14 cellular contexts compared by ENCODE assay signal in the genomic region with DNA sequence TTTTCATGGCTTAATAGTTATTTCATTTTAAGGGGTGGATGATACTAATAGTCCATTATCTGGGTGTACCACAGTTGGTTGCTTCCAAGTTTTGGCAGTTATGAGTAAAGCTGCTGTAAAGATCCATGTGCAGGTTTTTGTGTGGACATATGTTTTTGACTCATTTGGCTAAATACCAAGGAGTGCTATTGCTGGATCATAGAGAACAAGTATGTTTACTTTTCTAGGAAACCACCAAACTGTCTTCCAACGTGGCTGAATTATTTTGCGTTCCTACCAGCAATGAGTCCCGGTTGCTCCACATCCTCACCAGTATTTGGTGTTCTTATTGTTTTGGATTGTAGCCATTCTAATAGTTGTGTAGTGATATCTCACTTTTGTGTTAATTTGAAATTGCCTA.
DNase-seq lines count a peak whose midpoint lies in the region; ATAC-seq, FAIRE-seq and TF ChIP-seq lines count a peak whose summit lies in the region.
"Had no signal": no experiment of that assay in that cellular context is flagged by ENCODE, and none has a peak within 500 bp of the region (broad histone marks: within the 10 kb centered on the region; RNA-seq: fewer than 3 reads in every experiment).

No MANE protein-coding gene starts in this region.

- CTCF ChIA-PET in A549 (lab: Yijun Ruan, JAX): interaction anchor here (0.6 to 1.9 kb wide), 4 partner anchors 11 to 864 kb away, joined by 3 to 5 read pairs (median 4); no protein-coding TSS in a partner anchor
- CTCF ChIA-PET in HepG2 (lab: Yijun Ruan, JAX; ENCODE audit: low intra/inter-chr PET ratio, low total read pairs): no interaction called here

- H3K27me3 ChIP-seq in brain microvascular endothelial cell (replicated peaks) (no peaks in the 10 kb centered on the region), hepatocyte (no peaks in the 10 kb centered on the region), HepG2 (ENCODE audit: control insufficient read depth in 1 of 2, insufficient read depth in 2 of 2, low read length in 2 of 2) (no peaks in the 10 kb centered on the region)

- TF ChIP-seq EP300 in A549 (IDR thresholded peaks at IDR 0.05) (no peak), HepG2 (IDR thresholded peaks at IDR 0.05; ENCODE audit: low read depth in 2 of 2, low read length in 2 of 2) (no peak), HepG2 (CRISPR knock-in tag; IDR thresholded peaks at IDR 0.05; ENCODE audit: borderline replicate concordance) (no peak)

- no peak for FAIRE-seq in A549 (lab: Jason Lieb, UNC)
- FAIRE-seq in HepG2 (lab: Jason Lieb, UNC): no peak
- FAIRE-seq: islet of Langerhans had no signal

- POLR2A ChIA-PET in A549 (lab: Yijun Ruan, JAX) (interaction anchor here (0.6 to 0.7 kb wide), 2 partner anchors 14 to 33 kb away, joined by 4 read pairs; no protein-coding TSS in a partner anchor), HepG2 (lab: Yijun Ruan, JAX) (no interaction called here)

- H3K4me2 ChIP-seq in A549 (peak overlapping the region; percentile 37), hepatocyte (peak overlapping the region; percentile 48), HepG2 (ENCODE audit: low read depth, low read length) (no peak overlapping the region)

- H3K4me1 ChIP-seq in A549 (peaks cover 43% of the 10 kb centered on the region), hepatocyte (ENCODE audit: insufficient read depth) (peaks cover 21% of the 10 kb centered on the region), HepG2 (ENCODE audit: insufficient read depth, low read length) (no peaks in the 10 kb centered on the region)

- no peak overlapping the region for H3K9ac ChIP-seq in HepG2 (ENCODE audit: insufficient read depth, low read depth, low read length)

- H4K20me1 ChIP-seq in hepatocyte (ENCODE audit: insufficient read depth, poor library complexity, severe bottlenecking) (no peaks in the 10 kb centered on the region), HepG2 (ENCODE audit: insufficient read depth, low read length) (no peaks in the 10 kb centered on the region)

- H3K36me3 ChIP-seq in brain microvascular endothelial cell (replicated peaks) (no peaks in the 10 kb centered on the region), hepatocyte (replicated peaks; ENCODE audit: insufficient read depth, low read depth) (no peaks in the 10 kb centered on the region), HepG2 (replicated peaks in 1 of 2; ENCODE audit: control insufficient read depth in 1 of 2, insufficient read depth in 2 of 2, low read length in 2 of 2) (no peaks in the 10 kb centered on the region)

- TF ChIP-seq CTCF in A549 (IDR thresholded peaks at IDR 0.05) (no peak), brain microvascular endothelial cell (IDR thresholded peaks at IDR 0.05; ENCODE audit: low read depth, low read length, missing control alignments) (no peak), hepatocyte (IDR thresholded peaks at IDR 0.05; ENCODE audit: poor library complexity) (no peak), HepG2 (CRISPR knock-in tag; IDR thresholded peaks at IDR 0.05) (no peak)

- H3K9me2 ChIP-seq in hepatocyte (replicated peaks; ENCODE audit: insufficient read depth): no peaks in the 10 kb centered on the region

- TF ChIP-seq POLR2A in A549 (IDR thresholded peaks at IDR 0.05; ENCODE audit: low read length) (no peak), HepG2 (IDR thresholded peaks at IDR 0.05; ENCODE audit: insufficient read depth in 1 of 2, low read depth in 2 of 2, low read length in 2 of 2) (no peak)

- H2AFZ ChIP-seq in hepatocyte (no peak overlapping the region), HepG2 (ENCODE audit: low read length) (no peak overlapping the region)

- peaks cover 8% of the 10 kb centered on the region; the same call in 1 of the 3 replicates for H3K9me3 ChIP-seq in A549
- no peaks in the 10 kb centered on the region for H3K9me3 ChIP-seq in hepatocyte (ENCODE audit: low read depth)
- H3K9me3 ChIP-seq in HepG2 (ENCODE audit: low read length): peaks cover 3% of the 10 kb centered on the region; the same call in 1 of the 2 replicates

- DNase-seq in A549 (ENCODE audit: low read depth in 1 of 2, low spot score in 1 of 2) (no peak), HT1080 (ENCODE audit: low read depth) (peak; percentile 80), brain microvascular endothelial cell (peak; percentile 68), hepatocyte (ENCODE audit: low spot score) (no peak), NCI-H510A (lab: John Stamatoyannopoulos, UW) (no peak), HepG2 (ENCODE audit: low spot score) (no peak)
- DNase-seq: activated CD4-positive, alpha-beta T cell treated with anti-CD3 and anti-CD28 coated beads, Interleukin-2, amount 10 ng/mL, durations not matched to agents 7 days and 5 days; activated naive CD4-positive, alpha-beta T cell treated with Interleukin-2 at 50 U/mL for 16 hours; DMS79 treated with DMSO at 0.1 percent for 48 hours; NCI-H526 had no signal

- BruUV-seq in HepG2 (replicated peaks; lab: Mats Ljungman, UMichigan): no TSS peak

- H3K27ac ChIP-seq in A549 (no peak overlapping the region), brain microvascular endothelial cell (no peak overlapping the region), hepatocyte (peak overlapping the region; percentile 38), HepG2 (ENCODE audit: extremely low read length, insufficient read depth, low read length) (no peak overlapping the region)
- H3K27ac ChIP-seq: SK-N-MC had no signal

- H3K4me3 ChIP-seq in A549 (no peak overlapping the region), brain microvascular endothelial cell (ENCODE audit: low read depth, low read length) (no peak overlapping the region), hepatocyte (no peak overlapping the region), HepG2 (replicated peaks in 1 of 3; ENCODE audit: insufficient read depth in 1 of 3, low read depth in 2 of 3, low read length in 3 of 3) (no peak overlapping the region)
- H3K4me3 ChIP-seq: SK-N-MC had no signal

- intact Hi-C loops in HepG2 (cut with micrococcal nuclease; ENCODE audit: unreplicated experiment): no loop called here

- H3K79me2 ChIP-seq in hepatocyte (peaks cover 40% of the 10 kb centered on the region), HepG2 (ENCODE audit: insufficient read depth, low read length) (no peaks in the 10 kb centered on the region)

- ATAC-seq in A549 (no peak; a peak in 1 of 6 replicates), GM21423 (IDR thresholded peaks at IDR 0.05; ENCODE audit: unreplicated experiment) (no peak), HepG2 (no peak), HG02610 (IDR thresholded peaks at IDR 0.05; ENCODE audit: unreplicated experiment) (no peak)

- WGBS in A549 (ENCODE audit: missing lambda C conversion rate): 63% methylated on average over 3 of the region's 3 CpGs
- WGBS in hepatocyte (ENCODE audit: low lambda C conversion rate, missing lambda C conversion rate): 55% methylated on average over 3 of the region's 3 CpGs
- WGBS in HepG2 (ENCODE audit: low lambda C conversion rate): 76% methylated on average over 3 of the region's 3 CpGs

- TF ChIP-seq RAD21 in A549 (conservative IDR thresholded peaks at IDR 0.05 in 1 of 2, IDR thresholded peaks at IDR 0.05 in 1 of 2) (no peak), HepG2 (CRISPR knock-in tag; IDR thresholded peaks at IDR 0.05) (no peak)

- in situ Hi-C loops in brain microvascular endothelial cell (cut with HindIII; ENCODE audit: low pct_ligation_motif_present, low sequenced_read_pairs) (no loop called here), HepG2 (cut with HindIII; ENCODE audit: extremely low pct_ligation_motif_present, low pct_unique_long_range_greater_than_20kb) (no loop called here)

TF ChIP-seq in A549, 52 proteins besides CTCF, POLR2A, EP300 and RAD21 (continues in another document):
- TF ChIP-seq CEBPB (IDR thresholded peaks at IDR 0.05) (no peak), MAZ (IDR thresholded peaks at IDR 0.05; ENCODE audit: borderline replicate concordance, low read depth, low read length) (no peak), TFCP2L1 (CRISPR knock-in tag; IDR thresholded peaks at IDR 0.05) (no peak), EHF (CRISPR knock-in tag; IDR thresholded peaks at IDR 0.05) (no peak), ZC3H11A (IDR thresholded peaks at IDR 0.05) (no peak), SMC3 (IDR thresholded peaks at IDR 0.05) (no peak), CHD4 (IDR thresholded peaks at IDR 0.05; ENCODE audit: borderline replicate concordance) (no peak), CBX8 (IDR thresholded peaks at IDR 0.05) (no peak)
- TF ChIP-seq, protein P1, sequence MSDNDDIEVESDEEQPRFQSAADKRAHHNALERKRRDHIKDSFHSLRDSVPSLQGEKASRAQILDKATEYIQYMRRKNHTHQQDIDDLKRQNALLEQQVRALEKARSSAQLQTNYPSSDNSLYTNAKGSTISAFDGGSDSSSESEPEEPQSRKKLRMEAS (IDR thresholded peaks at IDR 0.05): no peak

TF ChIP-seq in HepG2, 621 proteins besides CTCF, POLR2A, EP300 and RAD21 (continues in another document):
- TF ChIP-seq, protein P2, sequence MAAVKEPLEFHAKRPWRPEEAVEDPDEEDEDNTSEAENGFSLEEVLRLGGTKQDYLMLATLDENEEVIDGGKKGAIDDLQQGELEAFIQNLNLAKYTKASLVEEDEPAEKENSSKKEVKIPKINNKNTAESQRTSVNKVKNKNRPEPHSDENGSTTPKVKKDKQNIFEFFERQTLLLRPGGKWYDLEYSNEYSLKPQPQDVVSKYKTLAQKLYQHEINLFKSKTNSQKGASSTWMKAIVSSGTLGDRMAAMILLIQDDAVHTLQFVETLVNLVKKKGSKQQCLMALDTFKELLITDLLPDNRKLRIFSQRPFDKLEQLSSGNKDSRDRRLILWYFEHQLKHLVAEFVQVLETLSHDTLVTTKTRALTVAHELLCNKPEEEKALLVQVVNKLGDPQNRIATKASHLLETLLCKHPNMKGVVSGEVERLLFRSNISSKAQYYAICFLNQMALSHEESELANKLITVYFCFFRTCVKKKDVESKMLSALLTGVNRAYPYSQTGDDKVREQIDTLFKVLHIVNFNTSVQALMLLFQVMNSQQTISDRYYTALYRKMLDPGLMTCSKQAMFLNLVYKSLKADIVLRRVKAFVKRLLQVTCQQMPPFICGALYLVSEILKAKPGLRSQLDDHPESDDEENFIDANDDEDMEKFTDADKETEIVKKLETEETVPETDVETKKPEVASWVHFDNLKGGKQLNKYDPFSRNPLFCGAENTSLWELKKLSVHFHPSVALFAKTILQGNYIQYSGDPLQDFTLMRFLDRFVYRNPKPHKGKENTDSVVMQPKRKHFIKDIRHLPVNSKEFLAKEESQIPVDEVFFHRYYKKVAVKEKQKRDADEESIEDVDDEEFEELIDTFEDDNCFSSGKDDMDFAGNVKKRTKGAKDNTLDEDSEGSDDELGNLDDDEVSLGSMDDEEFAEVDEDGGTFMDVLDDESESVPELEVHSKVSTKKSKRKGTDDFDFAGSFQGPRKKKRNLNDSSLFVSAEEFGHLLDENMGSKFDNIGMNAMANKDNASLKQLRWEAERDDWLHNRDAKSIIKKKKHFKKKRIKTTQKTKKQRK (IDR thresholded peaks at IDR 0.05; ENCODE audit: low read length): no peak
- TF ChIP-seq ZNF367 (CRISPR knock-in tag; IDR thresholded peaks at IDR 0.05; ENCODE audit: borderline replicate concordance) (no peak), ZNF543 (CRISPR knock-in tag; IDR thresholded peaks at IDR 0.05) (no peak), JUND (CRISPR knock-in tag; IDR thresholded peaks at IDR 0.05) (no peak), RBFOX2 (IDR thresholded peaks at IDR 0.05; ENCODE audit: low read depth, low read length) (no peak), MAFF (IDR thresholded peaks at IDR 0.05; ENCODE audit: low read depth, low read length) (no peak)

Comparison
In these comparisons a context has a peak if more than half of its experiments do, and no peak if none do; other contexts are left out.
1. DNase-seq: peak in HT1080 (single experiment) and brain microvascular endothelial cell (single experiment); none in A549 (0 of 2), hepatocyte (single experiment), NCI-H510A (single experiment) and HepG2 (single experiment).